In genomic region chr19:44303976-44304568, GRCh38 we compare ENCODE assay signal across 7 cellular contexts. TPM values are rescaled to one million over a fixed set of nuclear protein-coding genes. Genes with fewer than 3 reads are reported as not detected.
DNase-seq lines count a peak whose midpoint lies in the region; ATAC-seq and TF ChIP-seq lines count a peak whose summit lies in the region.

No MANE protein-coding gene starts in this region.

- H3K27me3 ChIP-seq in left ventricle myocardium inferior (ENCODE audit: low read depth) (no peaks in the 10 kb centered on the region), prostate gland (replicated peaks; ENCODE audit: insufficient read depth) (no peaks in the 10 kb centered on the region)

- WGBS in prostate gland = 3% methylated on average over 11 of the region's 11 CpGs

- peak overlapping the region; percentile 76 for H3K4me3 ChIP-seq in GM08714 (ENCODE audit: low read length)
- H3K4me3 ChIP-seq in left ventricle myocardium inferior = peak overlapping the region; percentile 88
- H3K4me3 ChIP-seq in prostate gland = peak overlapping the region; percentile 74 to 84

- intact Hi-C loops in left ventricle myocardium inferior (cut with micrococcal nuclease) = no loop called here
- intact Hi-C loops in prostate gland (cut with DNase I) = no loop called here

- DNase-seq in activated naive CD4-positive, alpha-beta T cell treated with anti-CD3 and anti-CD28 coated beads, Interleukin-2, amount 50 U/mL, for 72 hours (ENCODE audit: low spot score in 2 of 2) = no peak
- no peak for DNase-seq in left ventricle myocardium inferior
- DNase-seq in prostate gland (ENCODE audit: low spot score) = peak; percentile 5

- peaks cover 20% of the 10 kb centered on the region for H3K36me3 Mint-ChIP-seq in IgD-negative memory B cell
- peaks cover 23 to 34% of the 10 kb centered on the region in 2 donors for H3K36me3 Mint-ChIP-seq in activated naive CD4-positive, alpha-beta T cell treated with anti-CD3 and anti-CD28 coated beads, Interleukin-2, amount 50 U/mL, for 72 hours

- H3K36me3 ChIP-seq in left ventricle myocardium inferior = peaks cover 35% of the 10 kb centered on the region
- no peaks in the 10 kb centered on the region for H3K36me3 ChIP-seq in prostate gland

- peaks cover 22% of the 10 kb centered on the region for H3K9me3 ChIP-seq in left ventricle myocardium inferior (replicated peaks)
- no peaks in the 10 kb centered on the region for H3K9me3 ChIP-seq in prostate gland

- peak overlapping the region; percentile 92 to 98 (median 96) for H3K4me3 Mint-ChIP-seq in IgD-negative memory B cell

- peak; percentile 22 to 41 for ATAC-seq in activated naive CD4-positive, alpha-beta T cell treated with anti-CD3 and anti-CD28 coated beads, Interleukin-2, amount 50 U/mL, for 72 hours
- no peak for ATAC-seq in GM19023 (IDR thresholded peaks at IDR 0.05; ENCODE audit: unreplicated experiment)
- ATAC-seq in HG03439 (IDR thresholded peaks at IDR 0.05; ENCODE audit: unreplicated experiment) = no peak

- H3K4me1 Mint-ChIP-seq in IgD-negative memory B cell = peaks cover 10 to 21% (median 10%) of the 10 kb centered on the region in 3 donors

- peaks cover 8% of the 10 kb centered on the region for H3K27me3 Mint-ChIP-seq in IgD-negative memory B cell

- peaks cover 22% of the 10 kb centered on the region for H3K4me1 ChIP-seq in left ventricle myocardium inferior
- no peaks in the 10 kb centered on the region for H3K4me1 ChIP-seq in prostate gland (replicated peaks)

- TF ChIP-seq CTCF in left ventricle myocardium inferior (IDR thresholded peaks at IDR 0.05; ENCODE audit: borderline replicate concordance) (no peak), prostate gland (IDR thresholded peaks at IDR 0.05) (no peak)

- no peak overlapping the region for H3K27ac Mint-ChIP-seq in IgD-negative memory B cell
- peak overlapping the region in 1 of 2 donors; percentile 85 for H3K27ac Mint-ChIP-seq in activated naive CD4-positive, alpha-beta T cell treated with anti-CD3 and anti-CD28 coated beads, Interleukin-2, amount 50 U/mL, for 72 hours

- no peak for TF ChIP-seq POLR2A in prostate gland (IDR thresholded peaks at IDR 0.05)

- H3K9me3 Mint-ChIP-seq in IgD-negative memory B cell = peaks cover 5 to 13% (median 8%) of the 10 kb centered on the region in 3 donors
- H3K9me3 Mint-ChIP-seq in activated naive CD4-positive, alpha-beta T cell treated with anti-CD3 and anti-CD28 coated beads, Interleukin-2, amount 50 U/mL, for 72 hours = peaks cover 9 to 19% of the 10 kb centered on the region in 2 donors

- peak overlapping the region; percentile 84 for H3K27ac ChIP-seq in left ventricle myocardium inferior (replicated peaks)
- H3K27ac ChIP-seq in prostate gland = peak overlapping the region; percentile 76 to 80

RNA-seq across cellular contexts. Expression of gene ZNF235, which starts 0.8 kb away (rescaled TPM):
- 3.1 TPM for polyA plus RNA-seq in IgD-negative memory B cell
- total RNA-seq in activated naive CD4-positive, alpha-beta T cell treated with anti-CD3 and anti-CD28 coated beads, Interleukin-2, amount 50 U/mL, for 72 hours = 1 to 10 TPM; 1.5 to 3.3 TPM
- 4.8 TPM for total RNA-seq in left ventricle myocardium inferior
- total RNA-seq in prostate gland = 10 to 100 TPM in 1 of 2 donors, 1 to 10 TPM in 1; 6.2 to 13.1 TPM

RNA-seq across cellular contexts. Expression of gene ZNF233, which starts 44.4 kb away (rescaled TPM):
- polyA plus RNA-seq in IgD-negative memory B cell = 1.2 TPM
- under 1 TPM in 1 of 2 donors, not detected in 1; 0.52 TPM for total RNA-seq in activated naive CD4-positive, alpha-beta T cell treated with anti-CD3 and anti-CD28 coated beads, Interleukin-2, amount 50 U/mL, for 72 hours
- total RNA-seq in left ventricle myocardium inferior (6.8 TPM), prostate gland (1 to 10 TPM; 2.6 to 2.8 TPM)

RNA-seq across cellular contexts. Expression of gene ZNF112, which starts 52.4 kb away (rescaled TPM):
- polyA plus RNA-seq in IgD-negative memory B cell = not detected
- not detected for total RNA-seq in activated naive CD4-positive, alpha-beta T cell treated with anti-CD3 and anti-CD28 coated beads, Interleukin-2, amount 50 U/mL, for 72 hours
- total RNA-seq in left ventricle myocardium inferior = 3.5 TPM
- 1 to 10 TPM; 7.1 to 7.3 TPM for total RNA-seq in prostate gland

Comparison
In these comparisons a context has a peak if more than half of its experiments do, and no peak if none do; other contexts are left out.
1. ATAC-seq: peak in activated naive CD4-positive, alpha-beta T cell treated with anti-CD3 and anti-CD28 coated beads, Interleukin-2, amount 50 U/mL, for 72 hours (2 of 2); none in GM19023 (single experiment) and HG03439 (single experiment).
2. Peak in every context shown above with its lines, with median percentiles within 50 percentile points of each other: H3K4me3 ChIP-seq.